ENCODE assay signal across 19 cellular contexts in genomic region chr14:74541225-74541624, GRCh38.
"Had no signal": no experiment of that assay in that cellular context is flagged by ENCODE, and none has a peak within 500 bp of the region (broad histone marks: within the 10 kb centered on the region; RNA-seq: fewer than 3 reads in every experiment).

No MANE protein-coding gene starts in this region.

- H3K4me3 ChIP-seq: MG63, PC-9, Peyer's patch, SJCRH30 had no signal

- H2AFZ ChIP-seq: PC-9 had no signal

- H3K4me2 ChIP-seq: PC-9 had no signal

- H3K36me3 ChIP-seq: MG63, Peyer's patch, SJCRH30 had no signal

- H3K4me1 ChIP-seq: Peyer's patch had no signal

- H3K27ac ChIP-seq: PC-9, Peyer's patch, SJCRH30 had no signal

- ATAC-seq: Right ventricle myocardium inferior, SK-N-SH treated with all-trans-retinoic acid at 6 μM for 48 hours had no signal

- DNase-seq: Karpas-422, KG1, MG63, NCI-H1092, NCI-H1105 treated with DMSO at 0.1 percent for 48 hours, NCI-H1417 treated with DMSO at 0.1 percent for 48 hours, NCI-H1694 treated with DMSO at 0.1 percent for 48 hours, NCI-H1930, NCI-H345, NCI-H446 treated with DMSO at 0.1 percent for 48 hours, NCI-H526, NCI-H82, OCI-M1, PC-9, Peyer's patch, SHP77 treated with DMSO at 0.1 percent for 48 hours, SJCRH30 had no signal

- H3K9me3 ChIP-seq: MG63, Peyer's patch, SJCRH30 had no signal

- H3K27me3 ChIP-seq: MG63, Peyer's patch, SJCRH30 had no signal
